In the genomic region with DNA sequence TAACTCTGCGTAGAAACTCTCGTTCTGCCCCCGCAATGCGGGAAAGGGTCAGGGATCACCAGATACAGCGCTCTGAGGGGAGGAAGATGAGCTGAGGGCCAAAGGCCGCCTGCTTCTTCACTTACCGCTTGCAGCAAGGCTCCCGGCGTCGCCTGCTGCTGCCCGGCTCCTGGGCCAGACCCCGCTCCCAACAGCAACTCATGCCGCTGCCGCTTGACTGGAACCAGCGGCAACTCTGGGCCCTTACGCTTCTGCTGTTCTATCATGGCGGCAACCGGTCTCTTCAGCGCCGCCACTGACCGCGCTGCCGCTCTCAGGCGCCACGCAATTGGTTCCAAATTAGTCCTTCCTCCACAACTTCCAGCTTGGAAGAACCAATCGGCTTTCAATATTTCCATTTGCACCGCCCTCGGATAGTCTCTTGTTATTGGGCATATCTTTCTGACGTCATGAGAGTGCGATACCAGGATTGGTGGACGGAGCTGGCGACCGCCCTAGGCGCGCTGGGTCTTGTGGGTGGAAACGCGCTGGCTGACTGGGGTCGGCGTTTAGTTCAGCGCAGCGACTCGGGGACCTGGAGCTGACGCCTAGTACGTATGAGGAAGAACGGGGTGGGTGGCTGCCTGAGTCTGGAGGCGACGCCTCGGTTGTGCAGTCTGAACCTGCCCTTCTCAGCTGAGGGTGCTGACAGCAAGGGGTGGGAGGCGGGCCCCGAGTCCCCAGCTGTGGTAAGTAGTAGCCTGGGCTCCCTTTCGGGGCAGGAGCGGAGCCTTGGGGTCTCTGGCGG, we compare ENCODE assay signal across 1 cellular context.
TF ChIP-seq lines count a peak whose summit lies in the region.

A gene (minus strand): TSS at position 303 of the 787 bp plus-strand sequence. CDS start 37 bp downstream, at position 266.
A gene with protein sequence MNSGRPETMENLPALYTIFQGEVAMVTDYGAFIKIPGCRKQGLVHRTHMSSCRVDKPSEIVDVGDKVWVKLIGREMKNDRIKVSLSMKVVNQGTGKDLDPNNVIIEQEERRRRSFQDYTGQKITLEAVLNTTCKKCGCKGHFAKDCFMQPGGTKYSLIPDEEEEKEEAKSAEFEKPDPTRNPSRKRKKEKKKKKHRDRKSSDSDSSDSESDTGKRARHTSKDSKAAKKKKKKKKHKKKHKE (plus strand): TSS at position 547 of the 787 bp plus-strand sequence. CDS start 13,067 bp downstream, outside the sequence.

TF ChIP-seq in HepG2, 621 proteins besides CTCF, POLR2A, EP300 and RAD21 (continued from another document and continues in another):
- TF ChIP-seq, protein P1, sequence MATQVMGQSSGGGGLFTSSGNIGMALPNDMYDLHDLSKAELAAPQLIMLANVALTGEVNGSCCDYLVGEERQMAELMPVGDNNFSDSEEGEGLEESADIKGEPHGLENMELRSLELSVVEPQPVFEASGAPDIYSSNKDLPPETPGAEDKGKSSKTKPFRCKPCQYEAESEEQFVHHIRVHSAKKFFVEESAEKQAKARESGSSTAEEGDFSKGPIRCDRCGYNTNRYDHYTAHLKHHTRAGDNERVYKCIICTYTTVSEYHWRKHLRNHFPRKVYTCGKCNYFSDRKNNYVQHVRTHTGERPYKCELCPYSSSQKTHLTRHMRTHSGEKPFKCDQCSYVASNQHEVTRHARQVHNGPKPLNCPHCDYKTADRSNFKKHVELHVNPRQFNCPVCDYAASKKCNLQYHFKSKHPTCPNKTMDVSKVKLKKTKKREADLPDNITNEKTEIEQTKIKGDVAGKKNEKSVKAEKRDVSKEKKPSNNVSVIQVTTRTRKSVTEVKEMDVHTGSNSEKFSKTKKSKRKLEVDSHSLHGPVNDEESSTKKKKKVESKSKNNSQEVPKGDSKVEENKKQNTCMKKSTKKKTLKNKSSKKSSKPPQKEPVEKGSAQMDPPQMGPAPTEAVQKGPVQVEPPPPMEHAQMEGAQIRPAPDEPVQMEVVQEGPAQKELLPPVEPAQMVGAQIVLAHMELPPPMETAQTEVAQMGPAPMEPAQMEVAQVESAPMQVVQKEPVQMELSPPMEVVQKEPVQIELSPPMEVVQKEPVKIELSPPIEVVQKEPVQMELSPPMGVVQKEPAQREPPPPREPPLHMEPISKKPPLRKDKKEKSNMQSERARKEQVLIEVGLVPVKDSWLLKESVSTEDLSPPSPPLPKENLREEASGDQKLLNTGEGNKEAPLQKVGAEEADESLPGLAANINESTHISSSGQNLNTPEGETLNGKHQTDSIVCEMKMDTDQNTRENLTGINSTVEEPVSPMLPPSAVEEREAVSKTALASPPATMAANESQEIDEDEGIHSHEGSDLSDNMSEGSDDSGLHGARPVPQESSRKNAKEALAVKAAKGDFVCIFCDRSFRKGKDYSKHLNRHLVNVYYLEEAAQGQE (IDR thresholded peaks at IDR 0.05; ENCODE audit: borderline replicate concordance in 1 of 2, low read depth in 1 of 2, low read length in 2 of 2) = peak in 1 of 2 experiments; percentile 49; a peak in 1 of 4 replicates
- TF ChIP-seq GFI1 (CRISPR knock-in tag; IDR thresholded peaks at IDR 0.05; ENCODE audit: borderline replicate concordance) = no peak
- TF ChIP-seq ZNF550 (CRISPR knock-in tag; IDR thresholded peaks at IDR 0.05; ENCODE audit: borderline replicate concordance) = no peak
- TF ChIP-seq ASH2L (IDR thresholded peaks at IDR 0.05; ENCODE audit: insufficient read length, low read depth, low read length) = peak; percentile 70
- TF ChIP-seq, protein P2, sequence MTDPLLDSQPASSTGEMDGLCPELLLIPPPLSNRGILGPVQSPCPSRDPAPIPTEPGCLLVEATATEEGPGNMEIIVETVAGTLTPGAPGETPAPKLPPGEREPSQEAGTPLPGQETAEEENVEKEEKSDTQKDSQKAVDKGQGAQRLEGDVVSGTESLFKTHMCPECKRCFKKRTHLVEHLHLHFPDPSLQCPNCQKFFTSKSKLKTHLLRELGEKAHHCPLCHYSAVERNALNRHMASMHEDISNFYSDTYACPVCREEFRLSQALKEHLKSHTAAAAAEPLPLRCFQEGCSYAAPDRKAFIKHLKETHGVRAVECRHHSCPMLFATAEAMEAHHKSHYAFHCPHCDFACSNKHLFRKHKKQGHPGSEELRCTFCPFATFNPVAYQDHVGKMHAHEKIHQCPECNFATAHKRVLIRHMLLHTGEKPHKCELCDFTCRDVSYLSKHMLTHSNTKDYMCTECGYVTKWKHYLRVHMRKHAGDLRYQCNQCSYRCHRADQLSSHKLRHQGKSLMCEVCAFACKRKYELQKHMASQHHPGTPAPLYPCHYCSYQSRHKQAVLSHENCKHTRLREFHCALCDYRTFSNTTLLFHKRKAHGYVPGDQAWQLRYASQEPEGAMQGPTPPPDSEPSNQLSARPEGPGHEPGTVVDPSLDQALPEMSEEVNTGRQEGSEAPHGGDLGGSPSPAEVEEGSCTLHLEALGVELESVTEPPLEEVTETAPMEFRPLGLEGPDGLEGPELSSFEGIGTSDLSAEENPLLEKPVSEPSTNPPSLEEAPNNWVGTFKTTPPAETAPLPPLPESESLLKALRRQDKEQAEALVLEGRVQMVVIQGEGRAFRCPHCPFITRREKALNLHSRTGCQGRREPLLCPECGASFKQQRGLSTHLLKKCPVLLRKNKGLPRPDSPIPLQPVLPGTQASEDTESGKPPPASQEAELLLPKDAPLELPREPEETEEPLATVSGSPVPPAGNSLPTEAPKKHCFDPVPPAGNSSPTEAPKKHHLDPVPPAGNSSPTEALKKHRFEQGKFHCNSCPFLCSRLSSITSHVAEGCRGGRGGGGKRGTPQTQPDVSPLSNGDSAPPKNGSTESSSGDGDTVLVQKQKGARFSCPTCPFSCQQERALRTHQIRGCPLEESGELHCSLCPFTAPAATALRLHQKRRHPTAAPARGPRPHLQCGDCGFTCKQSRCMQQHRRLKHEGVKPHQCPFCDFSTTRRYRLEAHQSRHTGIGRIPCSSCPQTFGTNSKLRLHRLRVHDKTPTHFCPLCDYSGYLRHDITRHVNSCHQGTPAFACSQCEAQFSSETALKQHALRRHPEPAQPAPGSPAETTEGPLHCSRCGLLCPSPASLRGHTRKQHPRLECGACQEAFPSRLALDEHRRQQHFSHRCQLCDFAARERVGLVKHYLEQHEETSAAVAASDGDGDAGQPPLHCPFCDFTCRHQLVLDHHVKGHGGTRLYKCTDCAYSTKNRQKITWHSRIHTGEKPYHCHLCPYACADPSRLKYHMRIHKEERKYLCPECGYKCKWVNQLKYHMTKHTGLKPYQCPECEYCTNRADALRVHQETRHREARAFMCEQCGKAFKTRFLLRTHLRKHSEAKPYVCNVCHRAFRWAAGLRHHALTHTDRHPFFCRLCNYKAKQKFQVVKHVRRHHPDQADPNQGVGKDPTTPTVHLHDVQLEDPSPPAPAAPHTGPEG (CRISPR knock-in tag; IDR thresholded peaks at IDR 0.05) = 0 out of 2 replicates have a peak, but pooled peaks have one; percentile 64
- peak; percentile 95 for TF ChIP-seq POLR2AphosphoS5 (IDR thresholded peaks at IDR 0.05; ENCODE audit: low read depth, low read length)
- no peak for TF ChIP-seq CBX5 (CRISPR knock-in tag; IDR thresholded peaks at IDR 0.05; ENCODE audit: borderline replicate concordance)
- no peak for TF ChIP-seq CENPT (CRISPR knock-in tag; IDR thresholded peaks at IDR 0.05; ENCODE audit: low read depth)
- TF ChIP-seq ZNF317 (CRISPR knock-in tag; IDR thresholded peaks at IDR 0.05) = no peak
- TF ChIP-seq, protein P3, sequence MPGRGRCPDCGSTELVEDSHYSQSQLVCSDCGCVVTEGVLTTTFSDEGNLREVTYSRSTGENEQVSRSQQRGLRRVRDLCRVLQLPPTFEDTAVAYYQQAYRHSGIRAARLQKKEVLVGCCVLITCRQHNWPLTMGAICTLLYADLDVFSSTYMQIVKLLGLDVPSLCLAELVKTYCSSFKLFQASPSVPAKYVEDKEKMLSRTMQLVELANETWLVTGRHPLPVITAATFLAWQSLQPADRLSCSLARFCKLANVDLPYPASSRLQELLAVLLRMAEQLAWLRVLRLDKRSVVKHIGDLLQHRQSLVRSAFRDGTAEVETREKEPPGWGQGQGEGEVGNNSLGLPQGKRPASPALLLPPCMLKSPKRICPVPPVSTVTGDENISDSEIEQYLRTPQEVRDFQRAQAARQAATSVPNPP (CRISPR knock-in tag; IDR thresholded peaks at IDR 0.05) = no peak
- no peak for TF ChIP-seq ZNF569 (CRISPR knock-in tag; IDR thresholded peaks at IDR 0.05; ENCODE audit: borderline replicate concordance)
- TF ChIP-seq ZNF850 (CRISPR knock-in tag; conservative IDR thresholded peaks at IDR 0.05) = no peak
- no peak for TF ChIP-seq NFE2L1 (CRISPR knock-in tag; IDR thresholded peaks at IDR 0.05; ENCODE audit: borderline replicate concordance)
- TF ChIP-seq, protein P4, sequence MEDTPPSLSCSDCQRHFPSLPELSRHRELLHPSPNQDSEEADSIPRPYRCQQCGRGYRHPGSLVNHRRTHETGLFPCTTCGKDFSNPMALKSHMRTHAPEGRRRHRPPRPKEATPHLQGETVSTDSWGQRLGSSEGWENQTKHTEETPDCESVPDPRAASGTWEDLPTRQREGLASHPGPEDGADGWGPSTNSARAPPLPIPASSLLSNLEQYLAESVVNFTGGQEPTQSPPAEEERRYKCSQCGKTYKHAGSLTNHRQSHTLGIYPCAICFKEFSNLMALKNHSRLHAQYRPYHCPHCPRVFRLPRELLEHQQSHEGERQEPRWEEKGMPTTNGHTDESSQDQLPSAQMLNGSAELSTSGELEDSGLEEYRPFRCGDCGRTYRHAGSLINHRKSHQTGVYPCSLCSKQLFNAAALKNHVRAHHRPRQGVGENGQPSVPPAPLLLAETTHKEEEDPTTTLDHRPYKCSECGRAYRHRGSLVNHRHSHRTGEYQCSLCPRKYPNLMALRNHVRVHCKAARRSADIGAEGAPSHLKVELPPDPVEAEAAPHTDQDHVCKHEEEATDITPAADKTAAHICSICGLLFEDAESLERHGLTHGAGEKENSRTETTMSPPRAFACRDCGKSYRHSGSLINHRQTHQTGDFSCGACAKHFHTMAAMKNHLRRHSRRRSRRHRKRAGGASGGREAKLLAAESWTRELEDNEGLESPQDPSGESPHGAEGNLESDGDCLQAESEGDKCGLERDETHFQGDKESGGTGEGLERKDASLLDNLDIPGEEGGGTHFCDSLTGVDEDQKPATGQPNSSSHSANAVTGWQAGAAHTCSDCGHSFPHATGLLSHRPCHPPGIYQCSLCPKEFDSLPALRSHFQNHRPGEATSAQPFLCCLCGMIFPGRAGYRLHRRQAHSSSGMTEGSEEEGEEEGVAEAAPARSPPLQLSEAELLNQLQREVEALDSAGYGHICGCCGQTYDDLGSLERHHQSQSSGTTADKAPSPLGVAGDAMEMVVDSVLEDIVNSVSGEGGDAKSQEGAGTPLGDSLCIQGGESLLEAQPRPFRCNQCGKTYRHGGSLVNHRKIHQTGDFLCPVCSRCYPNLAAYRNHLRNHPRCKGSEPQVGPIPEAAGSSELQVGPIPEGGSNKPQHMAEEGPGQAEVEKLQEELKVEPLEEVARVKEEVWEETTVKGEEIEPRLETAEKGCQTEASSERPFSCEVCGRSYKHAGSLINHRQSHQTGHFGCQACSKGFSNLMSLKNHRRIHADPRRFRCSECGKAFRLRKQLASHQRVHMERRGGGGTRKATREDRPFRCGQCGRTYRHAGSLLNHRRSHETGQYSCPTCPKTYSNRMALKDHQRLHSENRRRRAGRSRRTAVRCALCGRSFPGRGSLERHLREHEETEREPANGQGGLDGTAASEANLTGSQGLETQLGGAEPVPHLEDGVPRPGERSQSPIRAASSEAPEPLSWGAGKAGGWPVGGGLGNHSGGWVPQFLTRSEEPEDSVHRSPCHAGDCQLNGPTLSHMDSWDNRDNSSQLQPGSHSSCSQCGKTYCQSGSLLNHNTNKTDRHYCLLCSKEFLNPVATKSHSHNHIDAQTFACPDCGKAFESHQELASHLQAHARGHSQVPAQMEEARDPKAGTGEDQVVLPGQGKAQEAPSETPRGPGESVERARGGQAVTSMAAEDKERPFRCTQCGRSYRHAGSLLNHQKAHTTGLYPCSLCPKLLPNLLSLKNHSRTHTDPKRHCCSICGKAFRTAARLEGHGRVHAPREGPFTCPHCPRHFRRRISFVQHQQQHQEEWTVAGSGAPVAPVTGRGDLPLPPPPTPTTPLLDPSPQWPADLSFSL (CRISPR knock-in tag; IDR thresholded peaks at IDR 0.05) = no peak
- no peak for TF ChIP-seq RELA (CRISPR knock-in tag; IDR thresholded peaks at IDR 0.05)
- TF ChIP-seq KDM4B (CRISPR knock-in tag; IDR thresholded peaks at IDR 0.05) = peak; percentile 66; the same call in 1 of the 2 replicates
- TF ChIP-seq, protein P5, sequence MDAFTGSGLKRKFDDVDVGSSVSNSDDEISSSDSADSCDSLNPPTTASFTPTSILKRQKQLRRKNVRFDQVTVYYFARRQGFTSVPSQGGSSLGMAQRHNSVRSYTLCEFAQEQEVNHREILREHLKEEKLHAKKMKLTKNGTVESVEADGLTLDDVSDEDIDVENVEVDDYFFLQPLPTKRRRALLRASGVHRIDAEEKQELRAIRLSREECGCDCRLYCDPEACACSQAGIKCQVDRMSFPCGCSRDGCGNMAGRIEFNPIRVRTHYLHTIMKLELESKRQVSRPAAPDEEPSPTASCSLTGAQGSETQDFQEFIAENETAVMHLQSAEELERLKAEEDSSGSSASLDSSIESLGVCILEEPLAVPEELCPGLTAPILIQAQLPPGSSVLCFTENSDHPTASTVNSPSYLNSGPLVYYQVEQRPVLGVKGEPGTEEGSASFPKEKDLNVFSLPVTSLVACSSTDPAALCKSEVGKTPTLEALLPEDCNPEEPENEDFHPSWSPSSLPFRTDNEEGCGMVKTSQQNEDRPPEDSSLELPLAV (CRISPR knock-in tag; conservative IDR thresholded peaks at IDR 0.05; ENCODE audit: low read depth) = no peak
- TF ChIP-seq, protein P6, sequence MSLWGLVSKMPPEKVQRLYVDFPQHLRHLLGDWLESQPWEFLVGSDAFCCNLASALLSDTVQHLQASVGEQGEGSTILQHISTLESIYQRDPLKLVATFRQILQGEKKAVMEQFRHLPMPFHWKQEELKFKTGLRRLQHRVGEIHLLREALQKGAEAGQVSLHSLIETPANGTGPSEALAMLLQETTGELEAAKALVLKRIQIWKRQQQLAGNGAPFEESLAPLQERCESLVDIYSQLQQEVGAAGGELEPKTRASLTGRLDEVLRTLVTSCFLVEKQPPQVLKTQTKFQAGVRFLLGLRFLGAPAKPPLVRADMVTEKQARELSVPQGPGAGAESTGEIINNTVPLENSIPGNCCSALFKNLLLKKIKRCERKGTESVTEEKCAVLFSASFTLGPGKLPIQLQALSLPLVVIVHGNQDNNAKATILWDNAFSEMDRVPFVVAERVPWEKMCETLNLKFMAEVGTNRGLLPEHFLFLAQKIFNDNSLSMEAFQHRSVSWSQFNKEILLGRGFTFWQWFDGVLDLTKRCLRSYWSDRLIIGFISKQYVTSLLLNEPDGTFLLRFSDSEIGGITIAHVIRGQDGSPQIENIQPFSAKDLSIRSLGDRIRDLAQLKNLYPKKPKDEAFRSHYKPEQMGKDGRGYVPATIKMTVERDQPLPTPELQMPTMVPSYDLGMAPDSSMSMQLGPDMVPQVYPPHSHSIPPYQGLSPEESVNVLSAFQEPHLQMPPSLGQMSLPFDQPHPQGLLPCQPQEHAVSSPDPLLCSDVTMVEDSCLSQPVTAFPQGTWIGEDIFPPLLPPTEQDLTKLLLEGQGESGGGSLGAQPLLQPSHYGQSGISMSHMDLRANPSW (CRISPR knock-in tag; IDR thresholded peaks at IDR 0.05; ENCODE audit: borderline replicate concordance) = peak; percentile 63; the same call in 1 of the 2 replicates
- TF ChIP-seq ISL2 (CRISPR knock-in tag; IDR thresholded peaks at IDR 0.05) = no peak; the same call in 1 of the 2 replicates
- TF ChIP-seq U2AF1 (optimal IDR thresholded peaks at IDR 0.05; ENCODE audit: low read depth, low read length) = no peak
- no peak for TF ChIP-seq DPF2 (CRISPR knock-in tag; IDR thresholded peaks at IDR 0.05; ENCODE audit: borderline replicate concordance, low read depth)
- no peak for TF ChIP-seq ATF7-NPFF (CRISPR knock-in tag; IDR thresholded peaks at IDR 0.05; ENCODE audit: low read depth)
